In genomic region chr1:43893020-43893419, GRCh38 we compare ENCODE assay signal across 19 cellular contexts. TPM values are rescaled to one million over a fixed set of nuclear protein-coding genes. Genes with fewer than 3 reads are reported as not detected.
"Had no signal": no experiment of that assay in that cellular context is flagged by ENCODE, and none has a peak within 500 bp of the region (broad histone marks: within the 10 kb centered on the region; RNA-seq: fewer than 3 reads in every experiment).

No MANE protein-coding gene starts in this region.

- DNase-seq: activated CD4-positive, alpha-beta T cell treated with anti-CD3 and anti-CD28 coated beads, Interleukin-2, amount 50 U/mL, for 48 hours; activated effector memory CD4-positive, alpha-beta T cell treated with Interleukin-2 at 50 U/mL for 16 hours; activated T-cell treated with anti-CD3 and anti-CD28 coated beads, Interleukin-2, amount 50 U/mL, for 1 hour; adrenal gland; cortex of kidney; effector CD4-positive, alpha-beta T cell; heart right ventricle; left colon; naive B cell; posterior cingulate gyrus; stimulated activated naive CD8-positive, alpha-beta T cell treated with anti-CD3 and anti-CD28 coated beads, Interleukin-15, amount 100 ng/mL, for 72 hours; upper lobe of right lung; WERI-Rb-1 had no signal

- H3K9me3 ChIP-seq: adrenal gland, esophagus muscularis mucosa, heart right ventricle, neutrophil, thoracic aorta, upper lobe of right lung had no signal

- H3K4me1 ChIP-seq: adrenal gland, upper lobe of right lung had no signal

- H3K27me3 ChIP-seq: adrenal gland, esophagus muscularis mucosa, heart right ventricle, neutrophil, upper lobe of right lung had no signal

- H3K27ac ChIP-seq: esophagus muscularis mucosa, heart right ventricle, neutrophil, SK-N-MC, thoracic aorta, upper lobe of right lung, WERI-Rb-1 had no signal

- ATAC-seq: left colon; stimulated activated naive CD8-positive, alpha-beta T cell treated with anti-CD3 and anti-CD28 coated beads, Interleukin-15, amount 100 ng/mL, for 72 hours; upper lobe of right lung had no signal

- H3K36me3 ChIP-seq: adrenal gland, WERI-Rb-1 had no signal

- H3K4me3 ChIP-seq: adrenal gland, esophagus muscularis mucosa, heart right ventricle, SK-N-MC, smooth muscle cell, thoracic aorta, upper lobe of right lung had no signal

RNA-seq across cellular contexts. Expression of gene ARTN, which starts 40.6 kb away (rescaled TPM):
- total RNA-seq: lung microvascular endothelial cell had no signal
